In genomic region chr14:94904636-94905035, GRCh38 we compare ENCODE assay signal across 1 cellular context.
TF ChIP-seq lines count a peak whose summit lies in the region.

No MANE protein-coding gene starts in this region.

TF ChIP-seq in HepG2, 621 proteins besides CTCF, POLR2A, EP300 and RAD21 (continued from another document):
- TF ChIP-seq ZNF616 (CRISPR knock-in tag; IDR thresholded peaks at IDR 0.05; ENCODE audit: low read depth) (no peak), MAFF (IDR thresholded peaks at IDR 0.05; ENCODE audit: low read depth, low read length) (no peak)
- TF ChIP-seq, protein P1, sequence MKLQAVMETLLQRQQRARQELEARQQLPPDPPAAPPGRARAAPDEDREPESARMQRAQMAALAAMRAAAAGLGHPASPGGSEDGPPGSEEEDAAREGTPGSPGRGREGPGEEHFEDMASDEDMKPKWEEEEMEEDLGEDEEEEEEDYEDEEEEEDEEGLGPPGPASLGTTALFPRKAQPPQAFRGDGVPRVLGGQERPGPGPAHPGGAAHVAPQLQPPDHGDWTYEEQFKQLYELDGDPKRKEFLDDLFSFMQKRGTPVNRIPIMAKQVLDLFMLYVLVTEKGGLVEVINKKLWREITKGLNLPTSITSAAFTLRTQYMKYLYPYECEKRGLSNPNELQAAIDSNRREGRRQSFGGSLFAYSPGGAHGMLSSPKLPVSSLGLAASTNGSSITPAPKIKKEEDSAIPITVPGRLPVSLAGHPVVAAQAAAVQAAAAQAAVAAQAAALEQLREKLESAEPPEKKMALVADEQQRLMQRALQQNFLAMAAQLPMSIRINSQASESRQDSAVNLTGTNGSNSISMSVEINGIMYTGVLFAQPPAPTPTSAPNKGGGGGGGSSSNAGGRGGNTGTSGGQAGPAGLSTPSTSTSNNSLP (IDR thresholded peaks at IDR 0.05; ENCODE audit: low read depth, low read length): no peak
TF ChIP-seq in HepG2: peak in this region for 0.
